ENCODE assay signal across 8 cellular contexts in genomic region chr11:61826930-61827572, GRCh38. TPM values are rescaled to one million over a fixed set of nuclear protein-coding genes. Genes with fewer than 3 reads are reported as not detected.
DNase-seq lines count a peak whose midpoint lies in the region; ATAC-seq and TF ChIP-seq lines count a peak whose summit lies in the region.

No MANE protein-coding gene starts in this region.

- peak overlapping the region; percentile 63 for H3K27ac Mint-ChIP-seq in activated CD4-positive, alpha-beta T cell treated with anti-CD3 and anti-CD28 coated beads for 36 hours
- H3K27ac Mint-ChIP-seq in WTC11 = peak overlapping the region; percentile 97

- TF ChIP-seq POLR2A in sigmoid colon (IDR thresholded peaks at IDR 0.05) = no peak

- peak; percentile 26 for DNase-seq in activated CD4-positive, alpha-beta T cell treated with anti-CD3 and anti-CD28 coated beads for 36 hours
- DNase-seq in activated CD4-positive, alpha-beta T cell treated with anti-CD3 and anti-CD28 coated beads for 4 hours = no peak
- DNase-seq in WTC11 (ENCODE audit: low spot score) (no peak), left ventricle myocardium inferior (no peak), sigmoid colon (no peak), kidney tubule cell (ENCODE audit: low spot score) (no peak)

- intact Hi-C loops in activated CD4-positive, alpha-beta T cell treated with anti-CD3 and anti-CD28 coated beads for 36 hours (cut with DNase I, micrococcal nuclease) = loop anchor here in 1 of 2 experiments (1.0 kb wide), 2 partner anchors 10 to 35 kb away; partner anchors contain the start of genes FADS1, FEN1 and TMEM258
- intact Hi-C loops in left ventricle myocardium inferior (cut with micrococcal nuclease) = no loop called here
- intact Hi-C loops in sigmoid colon (cut with DNase I) = no loop called here

- H3K27ac ChIP-seq in left ventricle myocardium inferior (replicated peaks) (peak overlapping the region; percentile 89), sigmoid colon (peak overlapping the region; percentile 80 to 86 (median 80))

- peaks cover 8% of the 10 kb centered on the region for H3K36me3 Mint-ChIP-seq in activated CD4-positive, alpha-beta T cell treated with anti-CD3 and anti-CD28 coated beads for 36 hours (ENCODE audit: low read depth)
- H3K36me3 Mint-ChIP-seq in WTC11 = peaks cover 10% of the 10 kb centered on the region

- H3K9me3 ChIP-seq in left ventricle myocardium inferior (replicated peaks) (no peaks in the 10 kb centered on the region), sigmoid colon (no peaks in the 10 kb centered on the region)

- H3K4me3 Mint-ChIP-seq in activated CD4-positive, alpha-beta T cell treated with anti-CD3 and anti-CD28 coated beads for 36 hours = peak overlapping the region; percentile 84
- H3K4me3 Mint-ChIP-seq in WTC11 = peak overlapping the region; percentile 85

- WGBS in sigmoid colon, 2 donors = 19 to 36% methylated on average over 23 of the region's 23 CpGs

- H3K27me3 ChIP-seq in left ventricle myocardium inferior (ENCODE audit: low read depth) = no peaks in the 10 kb centered on the region
- H3K27me3 ChIP-seq in sigmoid colon = no peaks in the 10 kb centered on the region

- peak overlapping the region; percentile 73 for H3K4me3 ChIP-seq in left ventricle myocardium inferior
- H3K4me3 ChIP-seq in sigmoid colon = peak overlapping the region; percentile 22 to 71 (median 56)

- H3K4me1 Mint-ChIP-seq in activated CD4-positive, alpha-beta T cell treated with anti-CD3 and anti-CD28 coated beads for 36 hours = peaks cover 12% of the 10 kb centered on the region
- peaks cover 41% of the 10 kb centered on the region for H3K4me1 Mint-ChIP-seq in WTC11

- ATAC-seq in activated CD4-positive, alpha-beta T cell treated with anti-CD3 and anti-CD28 coated beads for 36 hours = no peak
- ATAC-seq in HG03432 (IDR thresholded peaks at IDR 0.05; ENCODE audit: unreplicated experiment) = peak; percentile 4
- peak; percentile 21 for ATAC-seq in WTC11
- ATAC-seq in GM21825 (IDR thresholded peaks at IDR 0.05; ENCODE audit: unreplicated experiment) = no peak

- H3K9me3 Mint-ChIP-seq in activated CD4-positive, alpha-beta T cell treated with anti-CD3 and anti-CD28 coated beads for 36 hours (ENCODE audit: low read depth) = no peaks in the 10 kb centered on the region
- no peaks in the 10 kb centered on the region for H3K9me3 Mint-ChIP-seq in WTC11

- H3K4me1 ChIP-seq in left ventricle myocardium inferior (peaks cover 53% of the 10 kb centered on the region), sigmoid colon (peaks cover 0 to 54% (median 43%) of the 10 kb centered on the region in 4 donors)

- POLR2A ChIA-PET in activated CD4-positive, alpha-beta T cell treated with anti-CD3 and anti-CD28 coated beads for 36 hours (lab: Charles Lee) = no interaction called here
- POLR2A ChIA-PET in WTC11 (lab: Charles Lee) = interaction anchor here (1.1 to 6.5 kb wide), 2 partner anchors 11 to 47 kb away, joined by 3 to 66 read pairs; partner anchors contain the start of gene FADS1

- CTCF ChIA-PET in activated CD4-positive, alpha-beta T cell treated with anti-CD3 and anti-CD28 coated beads for 36 hours (lab: Charles Lee) = interaction anchor here (1.3 kb wide), 1 partner anchor 11 kb away, joined by 3 read pairs; no protein-coding TSS in a partner anchor
- CTCF ChIA-PET in WTC11 (lab: Charles Lee) = interaction anchor here (1.0 to 3.7 kb wide), 3 partner anchors 12 to 71 kb away, joined by 3 to 40 read pairs (median 14); partner anchors contain the start of gene FADS1

- H3K36me3 ChIP-seq in left ventricle myocardium inferior (no peaks in the 10 kb centered on the region), sigmoid colon (no peaks in the 10 kb centered on the region)

- H3K27me3 Mint-ChIP-seq in activated CD4-positive, alpha-beta T cell treated with anti-CD3 and anti-CD28 coated beads for 36 hours = peaks cover 37% of the 10 kb centered on the region
- no peaks in the 10 kb centered on the region for H3K27me3 Mint-ChIP-seq in WTC11 (ENCODE audit: low read depth)

- TF ChIP-seq EP300 in sigmoid colon (IDR thresholded peaks at IDR 0.05) = no peak

- no peak for TF ChIP-seq CTCF in WTC11 (IDR thresholded peaks at IDR 0.05)
- TF ChIP-seq CTCF in left ventricle myocardium inferior (IDR thresholded peaks at IDR 0.05; ENCODE audit: borderline replicate concordance) = no peak
- TF ChIP-seq CTCF in sigmoid colon (IDR thresholded peaks at IDR 0.05) = no peak

TF ChIP-seq in WTC11, 78 proteins besides CTCF, POLR2A, EP300 and RAD21 (continues in another document):
- no peak for TF ChIP-seq ZMAT4 (CRISPR knock-in tag; IDR thresholded peaks at IDR 0.05)
- no peak for TF ChIP-seq PRDM15 (CRISPR knock-in tag; IDR thresholded peaks at IDR 0.05)
- no peak for TF ChIP-seq TEAD1 (CRISPR knock-in tag; IDR thresholded peaks at IDR 0.05)
- no peak for TF ChIP-seq ZNF512 (CRISPR knock-in tag; IDR thresholded peaks at IDR 0.05; ENCODE audit: borderline replicate concordance)
- no peak for TF ChIP-seq ZNF396 (CRISPR knock-in tag; IDR thresholded peaks at IDR 0.05; ENCODE audit: borderline replicate concordance)
- no peak for TF ChIP-seq MXD4 (CRISPR knock-in tag; IDR thresholded peaks at IDR 0.05; ENCODE audit: borderline replicate concordance)

RNA-seq across cellular contexts. Expression of gene FADS2, which starts 1.0 kb away (rescaled TPM):
- 10 to 100 TPM; 51.0 to 58.4 TPM for total RNA-seq in activated CD4-positive, alpha-beta T cell treated with anti-CD3 and anti-CD28 coated beads for 36 hours
- total RNA-seq in WTC11 (2021) = 416 to 423 TPM (median 422 TPM) in 3 replicates
- total RNA-seq in left ventricle myocardium inferior = 25.7 TPM
- 10 to 100 TPM in 3 of 4 donors, 1 to 10 TPM in 1; 4.1 to 45.4 (median 25.5) TPM for total RNA-seq in sigmoid colon
- 10 to 100 TPM in 1 of 3 donors, 1 to 10 TPM in 2; 3.6 to 50.2 (median 3.7) TPM for polyA plus RNA-seq in sigmoid colon

RNA-seq across cellular contexts. Expression of gene FADS1, which starts 10.2 kb away (rescaled TPM):
- total RNA-seq in activated CD4-positive, alpha-beta T cell treated with anti-CD3 and anti-CD28 coated beads for 36 hours = 10 to 100 TPM; 18.9 to 23.7 TPM
- total RNA-seq in WTC11 (2021) (105 to 108 TPM (median 105 TPM) in 3 replicates), left ventricle myocardium inferior (24.1 TPM), sigmoid colon (10 to 100 TPM; 11.8 to 17.7 (median 16.6) TPM)
- 10 to 100 TPM in 1 of 3 donors, 1 to 10 TPM in 2; 1.2 to 12.6 (median 2.1) TPM for polyA plus RNA-seq in sigmoid colon

RNA-seq across cellular contexts. Expression of gene FEN1, which starts 34.3 kb away (rescaled TPM):
- total RNA-seq in activated CD4-positive, alpha-beta T cell treated with anti-CD3 and anti-CD28 coated beads for 36 hours = 100 to 1,000 TPM in 1 of 2 experiments, 10 to 100 TPM in 1; 70.0 to 108 TPM
- total RNA-seq in WTC11 (2021) (72.3 to 96.3 TPM (median 73.2 TPM) in 3 replicates), left ventricle myocardium inferior (5.8 TPM), sigmoid colon (1 to 10 TPM; 5.3 to 8.0 (median 7.0) TPM)
- polyA plus RNA-seq in sigmoid colon = 10 to 100 TPM in 2 of 3 donors, 1 to 10 TPM in 1; 4.2 to 39.1 (median 11.3) TPM

RNA-seq across cellular contexts. Expression of gene TMEM258, which starts 34.7 kb away (rescaled TPM):
- 100 to 1,000 TPM; 172 to 176 TPM for total RNA-seq in activated CD4-positive, alpha-beta T cell treated with anti-CD3 and anti-CD28 coated beads for 36 hours
- total RNA-seq in WTC11 (2021) (175 to 192 TPM (median 190 TPM) in 3 replicates), left ventricle myocardium inferior (117 TPM), sigmoid colon (10 to 100 TPM; 39.9 to 64.7 (median 57.4) TPM)
- polyA plus RNA-seq in sigmoid colon = 100 to 1,000 TPM; 139 to 224 (median 148) TPM

Comparison
In these comparisons a context has a peak if more than half of its experiments do, and no peak if none do; other contexts are left out.
1. ATAC-seq: peak in HG03432 (single experiment) and WTC11 (single experiment); none in activated CD4-positive, alpha-beta T cell treated with anti-CD3 and anti-CD28 coated beads for 36 hours (single experiment) and GM21825 (single experiment).